15 cellular contexts compared by ENCODE assay signal in the genomic region with DNA sequence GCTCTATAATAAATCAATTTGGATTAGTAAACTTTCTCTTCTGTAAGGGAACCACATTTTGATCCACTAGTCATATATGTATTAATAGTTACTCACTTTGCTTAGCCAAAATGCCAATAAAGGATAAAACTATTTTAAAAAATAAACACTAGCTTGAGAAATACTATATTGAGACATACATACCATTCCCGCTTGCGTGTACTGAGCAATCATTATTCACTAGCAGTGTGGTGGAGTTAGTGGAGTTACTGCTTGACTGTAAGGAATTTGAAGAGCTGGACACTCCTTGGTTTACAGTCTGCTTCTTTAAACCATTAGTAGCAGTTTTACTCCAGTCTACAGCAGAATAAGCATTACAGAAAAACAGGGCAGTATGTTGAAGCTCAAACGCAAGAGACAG. TPM values are rescaled to one million over a fixed set of nuclear protein-coding genes. Genes with fewer than 3 reads are reported as not detected.
DNase-seq lines count a peak whose midpoint lies in the region; TF ChIP-seq lines count a peak whose summit lies in the region.
"Had no signal": no experiment of that assay in that cellular context is flagged by ENCODE, and none has a peak within 500 bp of the region (broad histone marks: within the 10 kb centered on the region; RNA-seq: fewer than 3 reads in every experiment).

No MANE protein-coding gene starts in this region.

- no peak for TF ChIP-seq CTCF in choroid plexus epithelial cell (conservative IDR thresholded peaks at IDR 0.05; ENCODE audit: low read depth, low read length)
- no peak for TF ChIP-seq CTCF in mesothelial cell of epicardium (IDR thresholded peaks at IDR 0.05; ENCODE audit: unreplicated experiment)
- no peak for TF ChIP-seq CTCF in adrenal gland (IDR thresholded peaks at IDR 0.05)

- WGBS in adrenal gland, 4 donors = 84 to 94% (median 90%) methylated on average over 3 of the region's 3 CpGs

- intact Hi-C loops in adrenal gland (cut with DNase I) = no loop called here

- H3K27me3 ChIP-seq in adrenal gland = no peaks in the 10 kb centered on the region
- H3K27me3 ChIP-seq: BE2C had no signal

- no peaks in the 10 kb centered on the region for H3K36me3 Mint-ChIP-seq in mesothelial cell of epicardium
- H3K36me3 Mint-ChIP-seq: IgD-negative memory B cell, natural killer cell had no signal

- H3K4me3 Mint-ChIP-seq in mesothelial cell of epicardium = no peak overlapping the region
- H3K4me3 Mint-ChIP-seq: IgD-negative memory B cell, natural killer cell had no signal

- H3K36me3 ChIP-seq in adrenal gland (replicated peaks in 1 of 2) = no peaks in the 10 kb centered on the region
- H3K36me3 ChIP-seq: BE2C had no signal

- H3K9me3 Mint-ChIP-seq in mesothelial cell of epicardium = peaks cover 5% of the 10 kb centered on the region
- H3K9me3 Mint-ChIP-seq: IgD-negative memory B cell, natural killer cell had no signal

- H3K27ac ChIP-seq in adrenal gland = no peak overlapping the region

- H3K4me3 ChIP-seq in choroid plexus epithelial cell (ENCODE audit: low read depth, low read length) (no peak overlapping the region), adrenal gland (no peak overlapping the region)

- H3K27ac Mint-ChIP-seq in mesothelial cell of epicardium = peak overlapping the region; percentile 60
- H3K27ac Mint-ChIP-seq: IgD-negative memory B cell, natural killer cell had no signal

- DNase-seq in AG08396 (ENCODE audit: low spot score) (peak; percentile 57), LHCN-M2 (ENCODE audit: low read depth) (peak; percentile 60), choroid plexus epithelial cell (ENCODE audit: low read depth) (peak; percentile 84), mesothelial cell of epicardium (ENCODE audit: low spot score in 2 of 2, unreplicated experiment in 2 of 2) (no peak), COR-L47 (lab: John Stamatoyannopoulos, UW) (no peak), NK-92 (lab: John Stamatoyannopoulos, UW; ENCODE audit: unreplicated experiment) (no peak), adrenal gland (no peak), DMS79 treated with DMSO at 0.1 percent for 48 hours (lab: John Stamatoyannopoulos, UW) (no peak)
- DNase-seq: BE2C, cerebellar nuclear complex, DND-41, foreskin melanocyte, natural killer cell, NCI-H1436 had no signal

- H3K27me3 Mint-ChIP-seq in mesothelial cell of epicardium (ENCODE audit: low read depth) = no peaks in the 10 kb centered on the region
- H3K27me3 Mint-ChIP-seq: IgD-negative memory B cell had no signal

- no peaks in the 10 kb centered on the region for H3K9me3 ChIP-seq in adrenal gland (replicated peaks in 1 of 3)
- H3K9me3 ChIP-seq: BE2C had no signal

- no peak for TF ChIP-seq POLR2A in adrenal gland (IDR thresholded peaks at IDR 0.05)

- H3K4me1 Mint-ChIP-seq in mesothelial cell of epicardium = peaks cover 22% of the 10 kb centered on the region
- H3K4me1 Mint-ChIP-seq: IgD-negative memory B cell, natural killer cell had no signal

- no peaks in the 10 kb centered on the region for H3K4me1 ChIP-seq in adrenal gland (replicated peaks in 1 of 2)
- H3K4me1 ChIP-seq: BE2C had no signal

RNA-seq across cellular contexts. Expression of a gene that starts 10.8 kb away (rescaled TPM):
- 3.7 and 5.9 TPM in 2 replicates for total RNA-seq in LHCN-M2 (2014; rRNA removed)
- 6.2 TPM for polyA plus RNA-seq in LHCN-M2 (2012)
- total RNA-seq in mesothelial cell of epicardium = 68.1 to 72.2 TPM (median 68.3 TPM) in 3 replicates
- total RNA-seq in adrenal gland = 10 to 100 TPM; 15.3 to 51.8 (median 26.8) TPM
- polyA plus RNA-seq in adrenal gland = 10 to 100 TPM; 11.7 to 63.8 (median 52.8) TPM

Comparison
In these comparisons a context has a peak if more than half of its experiments do, and no peak if none do; other contexts are left out.
1. DNase-seq: peak in AG08396 (single experiment), LHCN-M2 (single experiment) and choroid plexus epithelial cell (single experiment); none in mesothelial cell of epicardium (0 of 2), COR-L47 (single experiment), NK-92 (single experiment), adrenal gland (0 of 7) and DMS79 treated with DMSO at 0.1 percent for 48 hours (single experiment).